10 cellular contexts compared by ENCODE assay signal in genomic region chr20:19849341-19850189, GRCh38.
DNase-seq lines count a peak whose midpoint lies in the region; ATAC-seq and TF ChIP-seq lines count a peak whose summit lies in the region.
"Had no signal": no experiment of that assay in that cellular context is flagged by ENCODE, and none has a peak within 500 bp of the region (broad histone marks: within the 10 kb centered on the region; RNA-seq: fewer than 3 reads in every experiment).

No MANE protein-coding gene starts in this region.

- peaks cover 37% of the 10 kb centered on the region for H3K4me1 Mint-ChIP-seq in brain
- no peaks in the 10 kb centered on the region for H3K4me1 Mint-ChIP-seq in activated T-cell treated with anti-CD3 and anti-CD28 coated beads, Interleukin-2, amount 50 U/mL, for 4 hours (ENCODE audit: low read depth)
- H3K4me1 Mint-ChIP-seq: activated CD4-positive, alpha-beta memory T cell treated with anti-CD3 and anti-CD28 coated beads, Interleukin-2, amount 10 ng/mL, durations not matched to agents 7 days and 5 days had no signal

- ATAC-seq in left ventricle myocardium superior (peak; percentile 62), aorta (ENCODE audit: low FRiP score) (peak; percentile 11)
- ATAC-seq in activated T-cell treated with anti-CD3 and anti-CD28 coated beads, Interleukin-2, amount 50 U/mL, for 4 hours, result no peak

- peak overlapping the region; percentile 62 to 92 (median 84) for H3K27ac Mint-ChIP-seq in brain
- H3K27ac Mint-ChIP-seq: activated CD4-positive, alpha-beta memory T cell treated with anti-CD3 and anti-CD28 coated beads, Interleukin-2, amount 10 ng/mL, durations not matched to agents 7 days and 5 days had no signal

- H3K27me3 Mint-ChIP-seq in brain, result no peaks in the 10 kb centered on the region
- H3K27me3 Mint-ChIP-seq in activated T-cell treated with anti-CD3 and anti-CD28 coated beads, Interleukin-2, amount 50 U/mL, for 4 hours (ENCODE audit: low read depth), result peaks cover 12% of the 10 kb centered on the region

- in situ Hi-C loops in KBM-7 (cut with MboI; ENCODE audit: low pct_unique_long_range_greater_than_20kb, low sequenced_read_pairs), result no loop called here

- intact Hi-C loops in left ventricle myocardium superior (cut with micrococcal nuclease) (no loop called here), ovary (cut with DNase I) (no loop called here), aorta (cut with DNase I) (no loop called here)

- TF ChIP-seq CTCF in brain (conservative IDR thresholded peaks at IDR 0.05) (no peak), ovary (IDR thresholded peaks at IDR 0.05) (no peak)

- H3K36me3 ChIP-seq in ovary, result no peaks in the 10 kb centered on the region
- no peaks in the 10 kb centered on the region for H3K36me3 ChIP-seq in aorta (ENCODE audit: control insufficient read depth in 1 of 2, insufficient read depth in 2 of 2, low read length in 1 of 2)
- H3K36me3 ChIP-seq: adrenal gland had no signal

- H3K27ac ChIP-seq in ovary (peak overlapping the region; percentile 4 to 37), aorta (ENCODE audit: low read depth in 1 of 2, low read length in 2 of 2) (peak overlapping the region; percentile 73 to 99)

- WGBS in ovary, 3 donors, result 9 to 14% (median 11%) methylated on average over 14 of the region's 14 CpGs
- WGBS in aorta, 2 donors, result 6 to 9% methylated on average over 14 of the region's 14 CpGs

- H3K27me3 ChIP-seq in ovary, result no peaks in the 10 kb centered on the region
- H3K27me3 ChIP-seq in aorta (ENCODE audit: control insufficient read depth in 1 of 2, insufficient read depth in 2 of 2, low read length in 1 of 2), result no peaks in the 10 kb centered on the region
- H3K27me3 ChIP-seq: adrenal gland had no signal

- no peak for TF ChIP-seq POLR2A in ovary (IDR thresholded peaks at IDR 0.05)

- peak overlapping the region in 2 of 5 experiments; percentile 42 to 71 for H3K4me3 Mint-ChIP-seq in brain
- H3K4me3 Mint-ChIP-seq in activated T-cell treated with anti-CD3 and anti-CD28 coated beads, Interleukin-2, amount 50 U/mL, for 4 hours, result no peak overlapping the region
- H3K4me3 Mint-ChIP-seq: activated CD4-positive, alpha-beta memory T cell treated with anti-CD3 and anti-CD28 coated beads, Interleukin-2, amount 10 ng/mL, durations not matched to agents 7 days and 5 days had no signal

- H3K9me3 ChIP-seq in ovary (no peaks in the 10 kb centered on the region), aorta (ENCODE audit: control insufficient read depth, low read length) (no peaks in the 10 kb centered on the region)
- H3K9me3 ChIP-seq: adrenal gland had no signal

- H3K4me3 ChIP-seq in ovary, result peak overlapping the region; percentile 17
- no peak overlapping the region for H3K4me3 ChIP-seq in aorta (ENCODE audit: low read length in 2 of 2)
- H3K4me3 ChIP-seq: adrenal gland had no signal

- H3K9me3 Mint-ChIP-seq in brain, result peaks cover 12 to 22% (median 19%) of the 10 kb centered on the region in 5 experiments
- H3K9me3 Mint-ChIP-seq in activated T-cell treated with anti-CD3 and anti-CD28 coated beads, Interleukin-2, amount 50 U/mL, for 4 hours, result no peaks in the 10 kb centered on the region
- H3K9me3 Mint-ChIP-seq: activated CD4-positive, alpha-beta memory T cell treated with anti-CD3 and anti-CD28 coated beads, Interleukin-2, amount 10 ng/mL, durations not matched to agents 7 days and 5 days had no signal

- no peak for DNase-seq in left ventricle myocardium superior
- DNase-seq in ovary, result no peak
- no peak for DNase-seq in aorta
- DNase-seq in cerebellum (ENCODE audit: low spot score), result no peak
- no peak for DNase-seq in activated T-cell treated with anti-CD3 and anti-CD28 coated beads, Interleukin-2, amount 50 U/mL, for 4 hours
- DNase-seq in KBM-7, result no peak
- DNase-seq: activated CD4-positive, alpha-beta memory T cell treated with anti-CD3 and anti-CD28 coated beads, Interleukin-2, amount 10 ng/mL, durations not matched to agents 7 days and 5 days; adrenal gland; GF-D8 had no signal

- TF ChIP-seq EP300 in ovary (IDR thresholded peaks at IDR 0.05), result no peak

- H3K36me3 Mint-ChIP-seq in brain, result peaks cover 43% of the 10 kb centered on the region
- H3K36me3 Mint-ChIP-seq in activated T-cell treated with anti-CD3 and anti-CD28 coated beads, Interleukin-2, amount 50 U/mL, for 4 hours (ENCODE audit: insufficient read depth), result no peaks in the 10 kb centered on the region

- H3K4me1 ChIP-seq in ovary (ENCODE audit: insufficient read depth) (peaks cover 5% of the 10 kb centered on the region), aorta (ENCODE audit: control insufficient read depth in 1 of 2, insufficient read depth in 2 of 2, low read length in 2 of 2) (peaks cover 10% of the 10 kb centered on the region in 2 donors)

Comparison
In these comparisons a context has a peak if more than half of its experiments do, and no peak if none do; other contexts are left out.
1. ATAC-seq: peak in left ventricle myocardium superior (single experiment) and aorta (single experiment); none in activated T-cell treated with anti-CD3 and anti-CD28 coated beads, Interleukin-2, amount 50 U/mL, for 4 hours (0 of 2).